In the genomic region with DNA sequence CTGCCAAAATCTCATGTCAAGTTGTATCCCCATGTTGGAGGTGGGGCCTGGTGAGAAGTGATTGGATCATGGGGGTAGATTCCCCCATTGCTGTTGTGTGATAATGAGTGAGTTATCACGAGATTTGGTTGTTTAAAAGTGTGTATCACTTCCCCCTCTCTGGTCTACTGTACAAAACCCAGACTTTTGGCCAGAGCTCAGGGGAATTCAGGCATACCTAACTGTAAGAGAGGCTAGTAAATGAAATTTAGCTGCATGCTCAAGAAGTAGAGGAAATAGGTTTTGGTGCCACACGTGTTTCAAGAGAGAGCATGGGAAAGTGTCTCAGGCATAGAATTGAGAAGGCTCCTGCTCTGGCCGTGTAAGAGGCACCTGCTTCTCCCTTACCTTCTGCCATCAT, we compare ENCODE assay signal across 19 cellular contexts.
"Had no signal": no experiment of that assay in that cellular context is flagged by ENCODE, and none has a peak within 500 bp of the region (broad histone marks: within the 10 kb centered on the region; RNA-seq: fewer than 3 reads in every experiment).

No MANE protein-coding gene starts in this region.

- H3K9me3 ChIP-seq: colonic mucosa, lower lobe of right lung, spleen, upper lobe of left lung had no signal

- H3K4me3 Mint-ChIP-seq: activated B cell treated with CpG ODN at 0.5 μM for 24 hours; activated CD4-positive, alpha-beta memory T cell treated with anti-CD3 and anti-CD28 coated beads for 36 hours; activated naive CD4-positive, alpha-beta T cell treated with anti-CD3 and anti-CD28 coated beads for 36 hours; effector memory CD8-positive, alpha-beta T cell; immature natural killer cell; naive thymus-derived CD8-positive, alpha-beta T cell had no signal

- H3K4me1 ChIP-seq: colonic mucosa, lower lobe of right lung, upper lobe of left lung had no signal

- H3K36me3 ChIP-seq: colonic mucosa, lower lobe of right lung, spleen, upper lobe of left lung had no signal

- H3K27ac ChIP-seq: colonic mucosa, dorsolateral prefrontal cortex, lower lobe of right lung, spleen, upper lobe of left lung had no signal

- H3K9me3 Mint-ChIP-seq: activated B cell treated with CpG ODN at 0.5 μM for 24 hours; activated naive CD4-positive, alpha-beta T cell treated with anti-CD3 and anti-CD28 coated beads for 36 hours had no signal

- DNase-seq: activated B cell treated with CpG ODN at 0.5 μM for 24 hours; activated CD4-positive, alpha-beta memory T cell treated with anti-CD3 and anti-CD28 coated beads for 36 hours; activated CD4-positive, alpha-beta T cell treated with anti-CD3 and anti-CD28 coated beads for 4 hours; activated naive CD4-positive, alpha-beta T cell treated with anti-CD3 and anti-CD28 coated beads for 36 hours; activated T-cell treated with anti-CD3 and anti-CD28 coated beads, Interleukin-2, amount 50 U/mL, for 48 hours; amygdala; colonic mucosa; dorsolateral prefrontal cortex; effector memory CD8-positive, alpha-beta T cell; foreskin melanocyte; immature natural killer cell; lower lobe of right lung; naive thymus-derived CD8-positive, alpha-beta T cell; spleen; stimulated activated CD4-positive, alpha-beta T cell treated with anti-CD3 and anti-CD28 coated beads, Interleukin-4, amount 100 ng/mL, for 1 hour; stimulated activated naive CD8-positive, alpha-beta T cell treated with anti-CD3 and anti-CD28 coated beads, Interleukin-15, Interleukin-2, amounts not matched to agents 100 U/mL and 50 U/mL, for 24 hours had no signal

- H3K36me3 Mint-ChIP-seq: activated CD4-positive, alpha-beta memory T cell treated with anti-CD3 and anti-CD28 coated beads for 36 hours; immature natural killer cell; naive thymus-derived CD8-positive, alpha-beta T cell had no signal

- H3K27ac Mint-ChIP-seq: activated B cell treated with CpG ODN at 0.5 μM for 24 hours; activated CD4-positive, alpha-beta memory T cell treated with anti-CD3 and anti-CD28 coated beads for 36 hours; activated naive CD4-positive, alpha-beta T cell treated with anti-CD3 and anti-CD28 coated beads for 36 hours; effector memory CD8-positive, alpha-beta T cell; immature natural killer cell; naive thymus-derived CD8-positive, alpha-beta T cell had no signal

- H3K27me3 ChIP-seq: colonic mucosa, dorsolateral prefrontal cortex, spleen, upper lobe of left lung had no signal

- H3K27me3 Mint-ChIP-seq: activated CD4-positive, alpha-beta memory T cell treated with anti-CD3 and anti-CD28 coated beads for 36 hours; effector memory CD8-positive, alpha-beta T cell; naive thymus-derived CD8-positive, alpha-beta T cell had no signal

- ATAC-seq: effector memory CD8-positive, alpha-beta T cell; esophagus mucosa; left lobe of liver; lower lobe of right lung; naive thymus-derived CD8-positive, alpha-beta T cell; stimulated activated naive CD8-positive, alpha-beta T cell treated with anti-CD3 and anti-CD28 coated beads, Interleukin-15, Interleukin-2, amounts not matched to agents 100 U/mL and 50 U/mL, for 24 hours had no signal

- H3K4me3 ChIP-seq: colonic mucosa, dorsolateral prefrontal cortex, lower lobe of right lung, spleen, upper lobe of left lung had no signal
